19 cellular contexts compared by ENCODE assay signal in the genomic region with DNA sequence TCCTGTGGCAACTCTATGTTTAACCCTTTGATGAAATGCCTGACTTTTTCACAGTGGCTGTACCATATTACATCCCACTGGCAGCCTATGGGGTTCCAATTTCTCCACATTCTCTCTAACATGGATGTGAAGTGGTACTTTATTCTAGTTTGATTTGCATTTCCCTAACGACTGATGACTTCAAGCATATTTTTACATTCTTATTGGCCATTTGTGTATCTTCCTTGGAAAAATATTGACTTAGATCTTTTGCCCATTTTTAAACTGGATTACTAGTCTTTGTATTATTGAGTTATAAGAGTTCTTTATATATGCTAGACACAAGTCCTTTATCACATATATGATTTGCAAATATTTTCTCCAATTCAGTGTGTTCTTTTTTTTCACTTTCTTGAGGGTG. TPM values are rescaled to one million over a fixed set of nuclear protein-coding genes. Genes with fewer than 3 reads are reported as not detected.
DNase-seq lines count a peak whose midpoint lies in the region; ATAC-seq, FAIRE-seq and TF ChIP-seq lines count a peak whose summit lies in the region.
"Had no signal": no experiment of that assay in that cellular context is flagged by ENCODE, and none has a peak within 500 bp of the region (broad histone marks: within the 10 kb centered on the region; RNA-seq: fewer than 3 reads in every experiment).

No MANE protein-coding gene starts in this region.

- H3F3A ChIP-seq in SK-N-SH (replicated peaks; ENCODE audit: insufficient read depth): no peaks in the 10 kb centered on the region

- TF ChIP-seq CTCF in SK-N-SH (IDR thresholded peaks at IDR 0.05): no peak
- no peak for TF ChIP-seq CTCF in IMR-90 (conservative IDR thresholded peaks at IDR 0.05; ENCODE audit: low read depth, low read length)
- TF ChIP-seq CTCF in K562 (IDR thresholded peaks at IDR 0.05 in 2 of 3, conservative IDR thresholded peaks at IDR 0.05 in 1 of 3; ENCODE audit: insufficient read depth in 2 of 3, low read depth in 1 of 3, low read length in 3 of 3): no peak

- H3K27ac ChIP-seq in SK-N-SH (ENCODE audit: low read depth in 2 of 2, low read length in 1 of 2): no peak overlapping the region
- H3K27ac ChIP-seq in IMR-90 (ENCODE audit: insufficient read depth, low read length): no peak overlapping the region
- H3K27ac ChIP-seq in K562 (ENCODE audit: extremely low read depth, low read depth, low read length): no peak overlapping the region

- no peak overlapping the region for H2BK20ac ChIP-seq in IMR-90 (ENCODE audit: low read depth, low read length)

- H3K23ac ChIP-seq in IMR-90 (ENCODE audit: low read depth, low read length): no peak overlapping the region

- no peaks in the 10 kb centered on the region for H3K79me2 ChIP-seq in SK-N-SH (ENCODE audit: insufficient read depth)
- no peaks in the 10 kb centered on the region for H3K79me2 ChIP-seq in K562 (ENCODE audit: control insufficient read depth, insufficient read depth, low read length)

- H2AK5ac ChIP-seq in IMR-90 (ENCODE audit: low read depth, low read length): no peak overlapping the region

- no TSS peak for BruUV-seq in IMR-90 (replicated peaks; lab: Mats Ljungman, UMichigan)
- no TSS peak for BruUV-seq in K562 (replicated peaks; lab: Mats Ljungman, UMichigan)

- H4K20me1 ChIP-seq in SK-N-SH (ENCODE audit: insufficient read depth) (no peaks in the 10 kb centered on the region), IMR-90 (ENCODE audit: insufficient read depth, low read length) (no peaks in the 10 kb centered on the region), K562 (replicated peaks; ENCODE audit: control insufficient read depth, insufficient read depth, low read length) (no peaks in the 10 kb centered on the region)

- H3K4me3 ChIP-seq in SK-N-SH (ENCODE audit: low read depth in 2 of 2, low read length in 1 of 2) (no peak overlapping the region), IMR-90 (ENCODE audit: insufficient read depth, low read depth, low read length) (no peak overlapping the region), K562 (no peak overlapping the region)
- H3K4me3 ChIP-seq: GM12878, HAP-1 had no signal

- H4K8ac ChIP-seq in IMR-90 (ENCODE audit: low read depth in 2 of 2, low read length in 2 of 2): no peak overlapping the region

- H2BK15ac ChIP-seq in IMR-90 (ENCODE audit: low read depth, low read length): no peak overlapping the region

- no peak overlapping the region for H3K4ac ChIP-seq in IMR-90 (ENCODE audit: low read depth, low read length)

- no peak overlapping the region for H2AK9ac ChIP-seq in IMR-90 (replicated peaks; ENCODE audit: low read depth, low read length, poor library complexity)

- no peaks in the 10 kb centered on the region for H3K79me1 ChIP-seq in IMR-90 (ENCODE audit: low read depth in 1 of 2, low read length in 2 of 2)

- no peak overlapping the region for H4K91ac ChIP-seq in IMR-90 (ENCODE audit: insufficient read depth, low read depth, low read length)

- POLR2A ChIA-PET in SK-N-SH (lab: Yijun Ruan, JAX): no interaction called here
- POLR2A ChIA-PET in IMR-90 (lab: Charles Lee; ENCODE audit: unreplicated experiment): no interaction called here
- POLR2A ChIA-PET in K562 (lab: Yijun Ruan, JAX): no interaction called here

- H2AFZ ChIP-seq in SK-N-SH (ENCODE audit: low read depth) (no peak overlapping the region), IMR-90 (replicated peaks; ENCODE audit: low read length, poor library complexity) (no peak overlapping the region), K562 (ENCODE audit: low read depth, low read length) (no peak overlapping the region)

- no peak for TF ChIP-seq EP300 in SK-N-SH (IDR thresholded peaks at IDR 0.05; ENCODE audit: borderline replicate concordance in 1 of 2, low read depth in 1 of 2, low read length in 1 of 2)
- no peak for TF ChIP-seq EP300 in K562 (IDR thresholded peaks at IDR 0.05; ENCODE audit: low read length)

- no peaks in the 10 kb centered on the region for H3K9me3 ChIP-seq in SK-N-SH
- H3K9me3 ChIP-seq in IMR-90 (ENCODE audit: control insufficient read depth, insufficient read depth, low read length): no peaks in the 10 kb centered on the region
- no peaks in the 10 kb centered on the region for H3K9me3 ChIP-seq in K562 (replicated peaks; ENCODE audit: control insufficient read depth, insufficient read depth, low read depth, low read length)
- H3K9me3 ChIP-seq: Caco-2, HAP-1 had no signal

- in situ Hi-C loops in IMR-90 (cut with MboI; ENCODE audit: low sequenced_read_pairs) (no loop called here), K562 (cut with MboI) (no loop called here)

- FAIRE-seq in K562 (lab: Jason Lieb, UNC): no peak
- FAIRE-seq: GM12878, H54 had no signal

- no peak overlapping the region for H3K18ac ChIP-seq in IMR-90 (ENCODE audit: low read depth, low read length)

- 21% methylated on average over 1 of the region's 1 CpG for WGBS in SK-N-SH (ENCODE audit: low lambda C conversion rate)
- WGBS in IMR-90 (ENCODE audit: extremely low coverage in 2 of 2, insufficient read length in 1 of 2), 2 experiments: no CpG with 5 or more reads among the region's 1 CpG
- WGBS in K562 (ENCODE audit: insufficient coverage, low coverage, missing lambda C conversion rate): 64% methylated on average over 1 of the region's 1 CpG

- H3K56ac ChIP-seq in IMR-90 (ENCODE audit: extremely low read depth, insufficient read depth, low read length): no peak overlapping the region

- intact Hi-C loops in IMR-90 (cut with micrococcal nuclease): no loop called here
- intact Hi-C loops in K562 (cut with micrococcal nuclease): no loop called here

- H4K5ac ChIP-seq in IMR-90 (ENCODE audit: low read depth, low read length): no peak overlapping the region

- H3K4me2 ChIP-seq in SK-N-SH: no peak overlapping the region
- no peak overlapping the region for H3K4me2 ChIP-seq in IMR-90 (ENCODE audit: low read depth, low read length)
- H3K4me2 ChIP-seq in K562 (ENCODE audit: insufficient read depth, low read length): no peak overlapping the region

- CTCF ChIA-PET in SK-N-SH (lab: Yijun Ruan, JAX) (no interaction called here), IMR-90 (lab: Yijun Ruan, JAX) (no interaction called here), K562 (lab: Yijun Ruan, JAX; ENCODE audit: low intra/inter-chr PET ratio) (no interaction called here)

- no peak for TF ChIP-seq POLR2A in IMR-90 (IDR thresholded peaks at IDR 0.05; ENCODE audit: low read depth, low read length)
- TF ChIP-seq POLR2A in K562 (conservative IDR thresholded peaks at IDR 0.05): no peak

- H3K9ac ChIP-seq in SK-N-SH (no peak overlapping the region), IMR-90 (ENCODE audit: low read depth, low read length) (no peak overlapping the region), K562 (ENCODE audit: insufficient read depth in 1 of 2, low read depth in 2 of 2, low read length in 2 of 2) (no peak overlapping the region)

- H3K36me3 ChIP-seq in SK-N-SH (replicated peaks in 1 of 2; ENCODE audit: control insufficient read depth in 1 of 2, insufficient read depth in 2 of 2, low read length in 1 of 2) (no peaks in the 10 kb centered on the region), IMR-90 (ENCODE audit: control insufficient read depth, insufficient read depth, low read length) (no peaks in the 10 kb centered on the region), K562 (ENCODE audit: control insufficient read depth, insufficient read depth, low read length) (no peaks in the 10 kb centered on the region)
- H3K36me3 ChIP-seq: HAP-1 had no signal

- DNase-seq in SK-N-SH (no peak), IMR-90 (no peak), K562 (ENCODE audit: extremely low read depth in 1 of 4, low spot score in 3 of 4) (no peak)
- no peak for DNase-seq in activated naive CD4-positive, alpha-beta T cell treated with anti-CD3 and anti-CD28 coated beads, Interleukin-2, amount 50 U/mL, for 16 hours
- DNase-seq: 8988T; C1 segment of cervical spinal cord; Caco-2; CD8-positive, alpha-beta T cell; DMS79; EL; GDM1; GOT3; HFFc6 had no signal

- H3K27me3 ChIP-seq in SK-N-SH (ENCODE audit: insufficient read depth) (no peaks in the 10 kb centered on the region), IMR-90 (ENCODE audit: control insufficient read depth, insufficient read depth, low read length) (no peaks in the 10 kb centered on the region), K562 (ENCODE audit: control insufficient read depth in 2 of 2, insufficient read depth in 2 of 2, low read length in 2 of 2) (no peaks in the 10 kb centered on the region)

- H3K9me1 ChIP-seq in IMR-90 (ENCODE audit: insufficient read depth, low read length) (no peaks in the 10 kb centered on the region), K562 (ENCODE audit: control insufficient read depth, insufficient read depth, low read length) (no peaks in the 10 kb centered on the region)

- H2BK120ac ChIP-seq in IMR-90 (ENCODE audit: low read depth, low read length): no peak overlapping the region

- dilution Hi-C loops in IMR-90 (cut with HindIII; ENCODE audit: low sequenced_read_pairs, unreplicated experiment): no loop called here

- H2BK5ac ChIP-seq in IMR-90 (ENCODE audit: low read depth, low read length, poor library complexity, severe bottlenecking): no peak overlapping the region

- no peaks in the 10 kb centered on the region for H3K9me2 ChIP-seq in SK-N-SH

- ATAC-seq in SK-N-SH treated with all-trans-retinoic acid at 6 μM for 48 hours: no peak
- no peak for ATAC-seq in IMR-90 (ENCODE audit: low read depth)
- ATAC-seq in K562: no peak
- no peak for ATAC-seq in HG02981 (IDR thresholded peaks at IDR 0.05; ENCODE audit: unreplicated experiment)
- ATAC-seq in HG03354 (IDR thresholded peaks at IDR 0.05; ENCODE audit: poor library complexity, severe bottlenecking, unreplicated experiment): no peak
- ATAC-seq: CD8-positive, alpha-beta T cell; GM12878 had no signal

- no peaks in the 10 kb centered on the region for H3K4me1 ChIP-seq in SK-N-SH (ENCODE audit: control insufficient read depth in 1 of 2, insufficient read depth in 2 of 2, low read depth in 1 of 2, low read length in 1 of 2)
- no peaks in the 10 kb centered on the region for H3K4me1 ChIP-seq in IMR-90 (ENCODE audit: control insufficient read depth, insufficient read depth, low read length)
- H3K4me1 ChIP-seq in K562 (replicated peaks in 1 of 2; ENCODE audit: control insufficient read depth in 2 of 2, insufficient read depth in 2 of 2, low read length in 2 of 2): no peaks in the 10 kb centered on the region
- H3K4me1 ChIP-seq: Caco-2, HAP-1 had no signal

- no peak overlapping the region for H3K14ac ChIP-seq in IMR-90 (replicated peaks; ENCODE audit: low read depth, low read length)

- TF ChIP-seq RAD21 in SK-N-SH (IDR thresholded peaks at IDR 0.05; ENCODE audit: low read length) (no peak), IMR-90 (IDR thresholded peaks at IDR 0.05; ENCODE audit: low read length) (no peak), K562 (CRISPR knock-in tag; conservative IDR thresholded peaks at IDR 0.05 in 1 of 2, IDR thresholded peaks at IDR 0.05 in 1 of 2) (no peak)

RNA-seq across cellular contexts. Expression of gene RAB39B, which starts 2.2 kb away (rescaled TPM):
- polyA plus RNA-seq in SK-N-SH (2012; rRNA removed): 1.3 and 1.6 TPM in 2 replicates
- polyA plus RNA-seq in SK-N-SH (2012; cell fraction: cytosol; rRNA removed): 2.2 and 2.4 TPM in 2 replicates
- 0.77 and 1.0 TPM in 2 replicates for polyA plus RNA-seq in SK-N-SH (2012; cell fraction: nucleus; rRNA removed)
- total RNA-seq in IMR-90 (2012; rRNA removed): 0.54 and 0.56 TPM in 2 replicates
- polyA plus RNA-seq in IMR-90 (2012; rRNA removed): 0.23 and 0.29 TPM in 2 replicates
- 0.13 and 0.16 TPM in 2 replicates for polyA plus RNA-seq in IMR-90 (2012; cell fraction: cytosol; rRNA removed)
- polyA plus RNA-seq in IMR-90 (2012; cell fraction: nucleus; rRNA removed; ENCODE audit: low replicate concordance): 0.05 and 0.11 TPM in 2 replicates
- total RNA-seq in K562 (2011; cell fraction: chromatin; rRNA removed; ENCODE audit: low replicate concordance): not detected in 2 replicates
- not detected in 2 replicates for total RNA-seq in K562 (2011; cell fraction: nucleolus; rRNA removed)
- not detected in 2 replicates for total RNA-seq in K562 (2011; cell fraction: nucleoplasm; rRNA removed)
- not detected in 2 replicates for total RNA-seq in K562 (2014; rRNA removed)
- total RNA-seq in K562 (2014; rRNA removed; fragmentation: Illumina TruSeq; extraction: Trizol): 0.04 TPM in 1 of 2 replicates, not detected in the other
- total RNA-seq in K562 (2015; rRNA removed; fragmentation: Illumina TruSeq; extraction: Trizol): not detected in 2 replicates
- 0.07 and 0.09 TPM in 2 replicates for total RNA-seq in K562 (2021)
- 0.03 TPM in 1 of 2 replicates, not detected in the other for polyA plus RNA-seq in K562 (2011; rRNA removed)
- not detected in 2 replicates for polyA plus RNA-seq in K562 (2011; cell fraction: cytosol; rRNA removed)
- polyA plus RNA-seq in K562 (2011; cell fraction: nucleus; rRNA removed): 0.08 TPM in 1 of 2 replicates, not detected in the other
- 0.01 and 0.07 TPM in 2 replicates for polyA plus RNA-seq in K562 (2012)
- polyA plus RNA-seq in K562 (2014; fragmentation: Illumina TruSeq; extraction: Trizol): 0.04 TPM in 1 of 2 replicates, not detected in the other
- not detected for polyA plus RNA-seq in K562 (2014; fragmentation: Nextera tagmentation; extraction: Ambion mirVana)
- polyA plus RNA-seq in K562 (2014; rRNA removed): not detected in 2 replicates
- polyA minus RNA-seq in K562 (2011; rRNA and poly(A)+ RNA removed): not detected in 2 replicates
- polyA minus RNA-seq in K562 (2011; cell fraction: cytosol; rRNA and poly(A)+ RNA removed): not detected in 2 replicates
- not detected in 2 replicates for polyA minus RNA-seq in K562 (2011; cell fraction: nucleus; rRNA and poly(A)+ RNA removed)

RNA-seq across cellular contexts. Expression of gene VBP1, which starts 50.2 kb away (rescaled TPM):
- polyA plus RNA-seq in SK-N-SH (2012; rRNA removed): 13.8 and 18.1 TPM in 2 replicates
- 31.9 and 45.4 TPM in 2 replicates for polyA plus RNA-seq in SK-N-SH (2012; cell fraction: cytosol; rRNA removed)
- 3.6 and 9.6 TPM in 2 replicates for polyA plus RNA-seq in SK-N-SH (2012; cell fraction: nucleus; rRNA removed)
- 42.3 and 75.3 TPM in 2 replicates for total RNA-seq in IMR-90 (2012; rRNA removed)
- 24.7 and 30.8 TPM in 2 replicates for polyA plus RNA-seq in IMR-90 (2012; rRNA removed)
- polyA plus RNA-seq in IMR-90 (2012; cell fraction: cytosol; rRNA removed): 1.8 and 4.9 TPM in 2 replicates
- polyA plus RNA-seq in IMR-90 (2012; cell fraction: nucleus; rRNA removed; ENCODE audit: low replicate concordance): 0.69 and 6.0 TPM in 2 replicates
- total RNA-seq in K562 (2011; cell fraction: chromatin; rRNA removed; ENCODE audit: low replicate concordance): 5.3 and 20.1 TPM in 2 replicates
- 4.5 and 6.2 TPM in 2 replicates for total RNA-seq in K562 (2011; cell fraction: nucleolus; rRNA removed)
- 15.5 and 26.0 TPM in 2 replicates for total RNA-seq in K562 (2011; cell fraction: nucleoplasm; rRNA removed)
- 69.5 and 83.2 TPM in 2 replicates for total RNA-seq in K562 (2014; rRNA removed)
- total RNA-seq in K562 (2014; rRNA removed; fragmentation: Illumina TruSeq; extraction: Trizol): 176 and 199 TPM in 2 replicates
- total RNA-seq in K562 (2015; rRNA removed; fragmentation: Illumina TruSeq; extraction: Trizol): 130 and 142 TPM in 2 replicates
- total RNA-seq in K562 (2021): 123 and 126 TPM in 2 replicates
- polyA plus RNA-seq in K562 (2011; rRNA removed): 71.0 and 151 TPM in 2 replicates
- polyA plus RNA-seq in K562 (2011; cell fraction: cytosol; rRNA removed): 14.8 and 43.5 TPM in 2 replicates
- polyA plus RNA-seq in K562 (2011; cell fraction: nucleus; rRNA removed): 11.2 and 21.2 TPM in 2 replicates
- polyA plus RNA-seq in K562 (2012): 94.9 and 124 TPM in 2 replicates
- polyA plus RNA-seq in K562 (2014; fragmentation: Illumina TruSeq; extraction: Trizol): 130 and 175 TPM in 2 replicates
- polyA plus RNA-seq in K562 (2014; fragmentation: Nextera tagmentation; extraction: Ambion mirVana): 100 to 1,000 TPM; 245 to 263 TPM
- 98.8 and 113 TPM in 2 replicates for polyA plus RNA-seq in K562 (2014; rRNA removed)
- polyA minus RNA-seq in K562 (2011; rRNA and poly(A)+ RNA removed): 93.9 and 114 TPM in 2 replicates
- polyA minus RNA-seq in K562 (2011; cell fraction: cytosol; rRNA and poly(A)+ RNA removed): 20.6 and 28.2 TPM in 2 replicates
- 4.6 and 12.6 TPM in 2 replicates for polyA minus RNA-seq in K562 (2011; cell fraction: nucleus; rRNA and poly(A)+ RNA removed)

Comparison
In these comparisons a context has a peak if more than half of its experiments do, and no peak if none do; other contexts are left out.
1. Of the 27 proteins assayed by ChIP-seq in both K562 and SK-N-SH: peak only in K562: none; only in SK-N-SH: none; in both: RFX5; in neither: 26.